ENCODE assay signal across 13 cellular contexts in the genomic region with DNA sequence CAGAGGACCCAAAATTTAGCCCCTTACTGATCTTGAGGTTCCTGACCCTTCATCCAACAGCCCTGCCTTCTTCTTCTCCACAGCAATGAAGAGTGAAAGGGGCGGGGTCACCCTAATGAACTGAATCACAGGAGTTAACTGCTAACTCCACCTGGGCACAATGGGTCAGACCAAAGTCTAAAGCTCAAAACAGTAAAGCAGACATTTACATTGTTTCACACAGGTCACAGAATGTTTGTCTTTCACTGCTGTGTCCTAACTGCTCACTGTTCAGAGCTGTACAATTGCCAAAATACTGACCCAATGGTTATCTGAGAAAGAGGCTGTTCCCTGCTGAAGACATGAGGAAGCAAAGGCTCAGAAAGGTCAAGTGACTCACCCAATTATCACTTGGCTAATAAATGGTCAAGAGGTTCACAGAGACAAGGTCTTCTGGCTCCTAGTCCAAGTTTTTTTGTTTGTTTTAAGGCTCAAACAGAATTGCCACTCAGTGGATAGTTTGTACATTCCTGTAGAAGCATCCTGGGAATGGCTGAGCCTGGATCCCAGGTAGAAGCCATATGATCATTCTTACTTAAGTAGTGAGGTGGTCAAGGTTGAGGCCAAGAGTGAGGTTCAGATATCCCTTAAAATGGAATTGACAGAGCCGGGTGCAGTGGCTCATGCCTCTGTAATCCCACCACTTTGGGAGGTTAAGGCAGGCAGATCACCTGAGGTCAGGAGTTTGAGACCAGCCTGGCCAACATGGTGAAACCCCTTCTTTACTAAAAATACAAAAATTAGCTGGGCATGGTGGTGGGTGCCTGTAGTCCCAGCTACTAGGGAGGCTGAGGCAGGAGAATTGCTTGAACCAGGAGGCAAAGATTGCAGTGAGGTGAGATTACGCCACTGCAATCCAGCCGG. TPM values are rescaled to one million over a fixed set of nuclear protein-coding genes. Genes with fewer than 3 reads are reported as not detected.
DNase-seq lines count a peak whose midpoint lies in the region; ATAC-seq and TF ChIP-seq lines count a peak whose summit lies in the region.
"Had no signal": no experiment of that assay in that cellular context is flagged by ENCODE, and none has a peak within 500 bp of the region (broad histone marks: within the 10 kb centered on the region; RNA-seq: fewer than 3 reads in every experiment).

No MANE protein-coding gene starts in this region.

- no peaks in the 10 kb centered on the region for H3K79me1 ChIP-seq in H9 (ENCODE audit: insufficient read depth, low read depth, low read length, poor library complexity, severe bottlenecking)

- no peak overlapping the region for H2BK120ac ChIP-seq in H9 (ENCODE audit: low read depth, low read length, poor library complexity, severe bottlenecking)

- H4K20me1 ChIP-seq in smooth muscle cell (ENCODE audit: low read depth) (no peaks in the 10 kb centered on the region), H9 (ENCODE audit: control insufficient read depth, insufficient read depth, insufficient read length) (no peaks in the 10 kb centered on the region)

- H3K4me3 Mint-ChIP-seq in activated naive CD4-positive, alpha-beta T cell treated with anti-CD3 and anti-CD28 coated beads for 36 hours, result no peak overlapping the region
- no peak overlapping the region for H3K4me3 Mint-ChIP-seq in activated naive CD4-positive, alpha-beta T cell treated with anti-CD3 and anti-CD28 coated beads, Interleukin-2, amount 10 ng/mL, durations not matched to agents 7 days and 5 days
- no peak overlapping the region for H3K4me3 Mint-ChIP-seq in H9

- no peak overlapping the region for H2BK15ac ChIP-seq in H9 (ENCODE audit: low read depth, low read length)

- H3T11ph ChIP-seq in H9 (ENCODE audit: low read length), result no peak overlapping the region

- H3K4me2 ChIP-seq in smooth muscle cell, result peak overlapping the region; percentile 59
- H3K4me2 ChIP-seq in H9 (ENCODE audit: insufficient read depth, insufficient read length, low read length), result no peak overlapping the region

- H3K23ac ChIP-seq in H9 (ENCODE audit: insufficient read length, low read depth, low read length), result no peak overlapping the region

- H3K9ac ChIP-seq in smooth muscle cell (ENCODE audit: low read depth), result no peak overlapping the region
- no peak overlapping the region for H3K9ac ChIP-seq in H9 (ENCODE audit: extremely low read depth, insufficient read length, low read length)

- WGBS in smooth muscle cell (ENCODE audit: low lambda C conversion rate), result 91% methylated on average over 4 of the region's 4 CpGs
- WGBS in H9 (ENCODE audit: extremely low coverage, insufficient read length, low lambda C conversion rate), result no CpG with 5 or more reads among the region's 4 CpGs

- H3K4me1 Mint-ChIP-seq in activated naive CD4-positive, alpha-beta T cell treated with anti-CD3 and anti-CD28 coated beads for 36 hours (ENCODE audit: low read depth), result peaks cover 51% of the 10 kb centered on the region
- H3K4me1 Mint-ChIP-seq in activated naive CD4-positive, alpha-beta T cell treated with anti-CD3 and anti-CD28 coated beads, Interleukin-2, amount 10 ng/mL, durations not matched to agents 7 days and 5 days, result no peaks in the 10 kb centered on the region
- H3K4me1 Mint-ChIP-seq in H9, result peaks cover 5 to 6% of the 10 kb centered on the region in 2 experiments

- ATAC-seq in RWPE2 (ENCODE audit: low read depth) (peak; percentile 31; the same call in 2 of the 3 replicates), GM19463 (IDR thresholded peaks at IDR 0.05; ENCODE audit: unreplicated experiment) (no peak)

- no peak for DNase-seq in activated naive CD4-positive, alpha-beta T cell treated with anti-CD3 and anti-CD28 coated beads for 36 hours
- no peak for DNase-seq in activated naive CD4-positive, alpha-beta T cell treated with anti-CD3 and anti-CD28 coated beads, Interleukin-2, amount 10 ng/mL, durations not matched to agents 7 days and 5 days
- no peak for DNase-seq in RWPE2 (ENCODE audit: low spot score)
- peak; percentile 64 for DNase-seq in foreskin melanocyte
- no peak for DNase-seq in smooth muscle cell (lab: John Stamatoyannopoulos, UW; ENCODE audit: unreplicated experiment)
- no peak for DNase-seq in H9
- DNase-seq in GF-D8 (lab: John Stamatoyannopoulos, UW), result no peak
- DNase-seq: activated CD4-positive, alpha-beta T cell treated with anti-CD3 and anti-CD28 coated beads for 4 hours; amygdala; esophagus squamous epithelium; NCI-H1436 treated with DMSO at 0.1 percent for 48 hours had no signal

- no peak overlapping the region for H2AK5ac ChIP-seq in H9 (ENCODE audit: insufficient read length, low read length)

- no peak overlapping the region for H3K4me3 ChIP-seq in RWPE2 (ENCODE audit: severe bottlenecking)
- H3K4me3 ChIP-seq in smooth muscle cell, result no peak overlapping the region
- H3K4me3 ChIP-seq: esophagus squamous epithelium had no signal

- H3K27me3 ChIP-seq in RWPE2 (ENCODE audit: insufficient read depth, poor library complexity, severe bottlenecking) (no peaks in the 10 kb centered on the region), smooth muscle cell (ENCODE audit: low read depth) (no peaks in the 10 kb centered on the region), H9 (ENCODE audit: insufficient read depth, low read length) (no peaks in the 10 kb centered on the region)
- H3K27me3 ChIP-seq: esophagus squamous epithelium had no signal

- peak overlapping the region; percentile 70 for H3K27ac Mint-ChIP-seq in activated naive CD4-positive, alpha-beta T cell treated with anti-CD3 and anti-CD28 coated beads for 36 hours
- no peak overlapping the region for H3K27ac Mint-ChIP-seq in activated naive CD4-positive, alpha-beta T cell treated with anti-CD3 and anti-CD28 coated beads, Interleukin-2, amount 10 ng/mL, durations not matched to agents 7 days and 5 days
- H3K27ac Mint-ChIP-seq in H9, result no peak overlapping the region; a peak in 1 of 7 replicates

- H4K5ac ChIP-seq in H9 (ENCODE audit: insufficient read length, low read depth, low read length), result no peak overlapping the region

- no peak overlapping the region for H2AFZ ChIP-seq in smooth muscle cell (ENCODE audit: low read depth)
- no peak overlapping the region for H2AFZ ChIP-seq in H9 (ENCODE audit: low read length)

- H2BK5ac ChIP-seq in H9 (ENCODE audit: insufficient read length, low read length), result no peak overlapping the region

- H3K23me2 ChIP-seq in H9 (ENCODE audit: insufficient read length, low read depth, low read length, poor library complexity, severe bottlenecking), result no peaks in the 10 kb centered on the region

- no peaks in the 10 kb centered on the region for H3K9me3 Mint-ChIP-seq in activated naive CD4-positive, alpha-beta T cell treated with anti-CD3 and anti-CD28 coated beads for 36 hours
- no peaks in the 10 kb centered on the region for H3K9me3 Mint-ChIP-seq in activated naive CD4-positive, alpha-beta T cell treated with anti-CD3 and anti-CD28 coated beads, Interleukin-2, amount 10 ng/mL, durations not matched to agents 7 days and 5 days
- no peaks in the 10 kb centered on the region for H3K9me3 Mint-ChIP-seq in H9

- no peaks in the 10 kb centered on the region for H3K79me2 ChIP-seq in smooth muscle cell (ENCODE audit: low read depth)
- no peaks in the 10 kb centered on the region for H3K79me2 ChIP-seq in H9 (ENCODE audit: insufficient read depth, low read length)

- H3K9me3 ChIP-seq in RWPE2 (ENCODE audit: severe bottlenecking) (no peaks in the 10 kb centered on the region), smooth muscle cell (replicated peaks; ENCODE audit: low read depth) (no peaks in the 10 kb centered on the region), H9 (ENCODE audit: control insufficient read depth, low read depth, low read length) (no peaks in the 10 kb centered on the region)
- H3K9me3 ChIP-seq: esophagus squamous epithelium had no signal

- no peak overlapping the region for H2BK12ac ChIP-seq in H9 (ENCODE audit: insufficient read length, low read depth, low read length)

- CTCF ChIA-PET in activated naive CD4-positive, alpha-beta T cell treated with anti-CD3 and anti-CD28 coated beads for 36 hours (lab: Charles Lee), result interaction anchor here (0.8 to 1.2 kb wide), 3 partner anchors 10 to 23 kb away, joined by 3 to 5 read pairs (median 3); no protein-coding TSS in a partner anchor
- CTCF ChIA-PET in activated naive CD4-positive, alpha-beta T cell treated with anti-CD3 and anti-CD28 coated beads, Interleukin-2, amount 10 ng/mL, durations not matched to agents 7 days and 5 days (lab: Charles Lee), result interaction anchor here (0.7 kb wide), 1 partner anchor 112 kb away, joined by 5 read pairs; no protein-coding TSS in a partner anchor

- no peak overlapping the region for H4K91ac ChIP-seq in H9 (ENCODE audit: insufficient read length, low read depth, low read length)

- peaks cover 26% of the 10 kb centered on the region for H3K4me1 ChIP-seq in RWPE2 (ENCODE audit: insufficient read depth, poor library complexity, severe bottlenecking)
- H3K4me1 ChIP-seq in smooth muscle cell (ENCODE audit: low read depth), result peaks cover 9% of the 10 kb centered on the region
- 0 out of 2 replicates have a peak, but pooled peaks cover 2% of the 10 kb centered on the region for H3K4me1 ChIP-seq in H9 (ENCODE audit: insufficient read depth, low read length)

- H3K14ac ChIP-seq in H9 (ENCODE audit: insufficient read depth, low read length), result no peak overlapping the region

- H3K4ac ChIP-seq in H9 (ENCODE audit: low read depth, low read length), result no peak overlapping the region

- peaks cover 22% of the 10 kb centered on the region for H3F3A ChIP-seq in smooth muscle cell (ENCODE audit: low read depth)

- H2BK20ac ChIP-seq in H9 (ENCODE audit: low read depth, low read length, poor library complexity, severe bottlenecking), result no peak overlapping the region

- peak overlapping the region; percentile 55 for H3K27ac ChIP-seq in RWPE2 (ENCODE audit: poor library complexity, severe bottlenecking)
- peak overlapping the region; percentile 75 for H3K27ac ChIP-seq in smooth muscle cell (ENCODE audit: low read depth)
- H3K27ac ChIP-seq in H9 (ENCODE audit: insufficient read length, low read depth, low read length), result no peak overlapping the region

- H3K36me3 ChIP-seq in RWPE2 (ENCODE audit: low read depth) (peaks cover 12% of the 10 kb centered on the region), smooth muscle cell (ENCODE audit: low read depth) (no peaks in the 10 kb centered on the region)

- H3K36me3 Mint-ChIP-seq in activated naive CD4-positive, alpha-beta T cell treated with anti-CD3 and anti-CD28 coated beads for 36 hours (ENCODE audit: low read depth), result peaks cover 1% of the 10 kb centered on the region
- H3K36me3 Mint-ChIP-seq in activated naive CD4-positive, alpha-beta T cell treated with anti-CD3 and anti-CD28 coated beads, Interleukin-2, amount 10 ng/mL, durations not matched to agents 7 days and 5 days, result no peaks in the 10 kb centered on the region
- no peaks in the 10 kb centered on the region for H3K36me3 Mint-ChIP-seq in H9 (ENCODE audit: insufficient read depth in 1 of 3, low read depth in 3 of 3)

- no peak overlapping the region for H3K18ac ChIP-seq in H9 (ENCODE audit: insufficient read length, low read depth, low read length)

- H3K27me3 Mint-ChIP-seq in activated naive CD4-positive, alpha-beta T cell treated with anti-CD3 and anti-CD28 coated beads for 36 hours (ENCODE audit: low read depth), result no peaks in the 10 kb centered on the region
- no peaks in the 10 kb centered on the region for H3K27me3 Mint-ChIP-seq in activated naive CD4-positive, alpha-beta T cell treated with anti-CD3 and anti-CD28 coated beads, Interleukin-2, amount 10 ng/mL, durations not matched to agents 7 days and 5 days
- no peaks in the 10 kb centered on the region for H3K27me3 Mint-ChIP-seq in H9 (ENCODE audit: low read depth)

- H3K56ac ChIP-seq in H9 (ENCODE audit: insufficient read length, low read depth, low read length), result no peak overlapping the region

- no peak overlapping the region for H4K8ac ChIP-seq in H9 (replicated peaks; ENCODE audit: insufficient read length, low read depth, low read length)

- no peak for TF ChIP-seq CTCF in RWPE2 (IDR thresholded peaks at IDR 0.05; ENCODE audit: poor library complexity, severe bottlenecking)
- TF ChIP-seq CTCF in smooth muscle cell (IDR thresholded peaks at IDR 0.05; ENCODE audit: borderline replicate concordance, insufficient read depth, poor library complexity, severe bottlenecking), result no peak
- no peak for TF ChIP-seq CTCF in H9 (conservative IDR thresholded peaks at IDR 0.05)

- intact Hi-C loops in activated naive CD4-positive, alpha-beta T cell treated with anti-CD3 and anti-CD28 coated beads for 36 hours (cut with micrococcal nuclease), result no loop called here

RNA-seq across cellular contexts. Expression of a gene that starts 35.1 kb away (rescaled TPM):
- not detected for total RNA-seq in activated naive CD4-positive, alpha-beta T cell treated with anti-CD3 and anti-CD28 coated beads for 36 hours
- total RNA-seq in smooth muscle cell (0.27 and 0.49 TPM in 2 replicates), H9 (2021) (not detected in 2 replicates)
- polyA plus RNA-seq in smooth muscle cell, result 0.05 TPM in 1 of 2 replicates, not detected in the other
- total RNA-seq: skeletal muscle tissue had no signal

RNA-seq across cellular contexts. Expression of a gene that starts 42.8 kb away (rescaled TPM):
- 10 to 100 TPM; 93.0 to 94.7 TPM for total RNA-seq in activated naive CD4-positive, alpha-beta T cell treated with anti-CD3 and anti-CD28 coated beads for 36 hours
- total RNA-seq in smooth muscle cell, result 76.4 and 110 TPM in 2 replicates
- 179 and 251 TPM in 2 replicates for polyA plus RNA-seq in smooth muscle cell
- total RNA-seq in H9 (2021), result 150 and 154 TPM in 2 replicates

RNA-seq across cellular contexts. Expression of a gene that starts 49.4 kb away (rescaled TPM):
- total RNA-seq in activated naive CD4-positive, alpha-beta T cell treated with anti-CD3 and anti-CD28 coated beads for 36 hours, result 10 to 100 TPM; 26.4 to 29.2 TPM
- total RNA-seq in smooth muscle cell, result 14.3 and 22.7 TPM in 2 replicates
- 43.7 and 44.7 TPM in 2 replicates for polyA plus RNA-seq in smooth muscle cell
- total RNA-seq in H9 (2021), result 43.8 and 45.6 TPM in 2 replicates
